ENCODE assay signal across 1 cellular context in genomic region chr16:53054670-53055485, GRCh38.
TF ChIP-seq lines count a peak whose summit lies in the region.

Gene CHD9 (plus strand): TSS chr16:53054991. CDS start chr16:53156090, 101,099 bp downstream.

TF ChIP-seq in A549, 52 proteins besides CTCF, POLR2A, EP300 and RAD21 (continued from another document):
- no peak for TF ChIP-seq CHD2 (IDR thresholded peaks at IDR 0.05; ENCODE audit: low read length, partially characterized antibody)
- TF ChIP-seq MYC (IDR thresholded peaks at IDR 0.05; ENCODE audit: borderline replicate concordance, low read length): peak; percentile 91; the same call in 1 of the 2 replicates
- TF ChIP-seq SMC3 (IDR thresholded peaks at IDR 0.05): peak; percentile 97
- peak; percentile 93 for TF ChIP-seq E2F6 (IDR thresholded peaks at IDR 0.05; ENCODE audit: borderline replicate concordance, low read depth)
- no peak; the same call in 1 of the 2 replicates for TF ChIP-seq TFCP2L1 (CRISPR knock-in tag; IDR thresholded peaks at IDR 0.05)
- TF ChIP-seq PHF8 (IDR thresholded peaks at IDR 0.05; ENCODE audit: borderline replicate concordance, low read depth): 0 out of 2 replicates have a peak, but pooled peaks have one; percentile 12
- peak; percentile 96 for TF ChIP-seq MAX (IDR thresholded peaks at IDR 0.05)
- TF ChIP-seq NFE2L2 (conservative IDR thresholded peaks at IDR 0.05; ENCODE audit: low read length): no peak
- no peak; the same call in 1 of the 2 replicates for TF ChIP-seq ZNF302 (CRISPR knock-in tag; IDR thresholded peaks at IDR 0.05)
- TF ChIP-seq KDM5A (IDR thresholded peaks at IDR 0.05): no peak
- no peak for TF ChIP-seq JUNB (IDR thresholded peaks at IDR 0.05)
- TF ChIP-seq KDM1A (IDR thresholded peaks at IDR 0.05; ENCODE audit: low read depth): no peak
- no peak for TF ChIP-seq HOXA7 (CRISPR knock-in tag; IDR thresholded peaks at IDR 0.05)
- no peak for TF ChIP-seq ZFP36 (IDR thresholded peaks at IDR 0.05; ENCODE audit: borderline replicate concordance, partially characterized antibody)
- no peak for TF ChIP-seq ESRRA (IDR thresholded peaks at IDR 0.05; ENCODE audit: borderline replicate concordance, low read length)
- no peak for TF ChIP-seq HDAC2 (IDR thresholded peaks at IDR 0.05)
- TF ChIP-seq ZC3H11A (IDR thresholded peaks at IDR 0.05): no peak
- peak; percentile 32; the same call in 1 of the 3 replicates for TF ChIP-seq BCL3 (IDR thresholded peaks at IDR 0.05)
